ENCODE assay signal across 8 cellular contexts in the genomic region with DNA sequence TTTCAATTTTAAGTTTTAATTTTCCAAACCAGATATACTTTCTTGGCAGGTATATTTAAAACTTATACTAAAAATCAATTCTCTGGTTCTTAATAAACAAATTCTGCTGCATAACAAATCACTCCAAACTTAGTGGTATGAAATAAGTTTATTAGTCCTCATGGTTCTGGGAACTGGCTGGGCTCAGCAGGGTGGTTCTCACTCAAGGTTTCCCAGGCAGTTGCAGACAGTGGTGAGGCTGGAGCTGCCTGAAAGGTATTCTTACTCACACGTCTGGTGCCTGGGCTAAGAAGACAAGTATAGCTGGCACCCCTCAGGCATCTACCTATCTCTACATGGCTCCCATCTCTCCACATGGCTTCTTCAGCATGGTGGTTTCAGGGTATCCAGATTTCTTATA.
"Had no signal": no experiment of that assay in that cellular context is flagged by ENCODE, and none has a peak within 500 bp of the region (broad histone marks: within the 10 kb centered on the region; RNA-seq: fewer than 3 reads in every experiment).

No MANE protein-coding gene starts in this region.

- ATAC-seq: K562 had no signal

- H3K27ac ChIP-seq: GM23248 had no signal

- H2AFZ ChIP-seq: GM23248 had no signal

- DNase-seq: GM23248, H9, HCEC 1CT, IMR-90, KG1 had no signal

- FAIRE-seq: H1, H54, K562 had no signal

- H3K4me3 ChIP-seq: GM23248, K562 had no signal

- H3K9ac ChIP-seq: GM23248 had no signal
